Comparison of ENCODE assay signal across 13 cellular contexts in the genomic region with DNA sequence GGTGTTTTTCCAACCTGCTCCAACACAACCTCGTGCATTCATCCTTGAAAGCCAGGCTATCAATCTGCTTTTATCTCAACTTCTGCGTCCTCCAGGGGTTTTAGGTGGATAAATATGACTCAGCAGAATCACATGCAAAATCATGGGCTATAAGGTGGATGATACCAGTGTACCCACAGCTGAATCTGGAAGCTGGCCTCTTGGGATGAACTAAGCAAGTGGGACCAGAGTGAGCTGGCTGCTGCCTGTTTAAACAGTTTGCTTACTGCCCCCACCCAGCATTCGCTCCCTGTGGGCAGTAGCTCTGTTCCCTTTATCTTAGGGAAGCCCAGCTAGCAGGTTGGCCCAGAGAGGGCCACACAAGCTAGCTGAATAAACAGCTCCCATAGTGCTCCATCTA.
DNase-seq lines count a peak whose midpoint lies in the region; ATAC-seq, FAIRE-seq and TF ChIP-seq lines count a peak whose summit lies in the region.
"Had no signal": no experiment of that assay in that cellular context is flagged by ENCODE, and none has a peak within 500 bp of the region (broad histone marks: within the 10 kb centered on the region; RNA-seq: fewer than 3 reads in every experiment).

No MANE protein-coding gene starts in this region.

- TF ChIP-seq EP300 in A549 (IDR thresholded peaks at IDR 0.05) (no peak), esophagus muscularis mucosa (IDR thresholded peaks at IDR 0.05) (no peak)

- 73% methylated on average over 3 of the region's 3 CpGs for WGBS in A549 (ENCODE audit: missing lambda C conversion rate)
- 82% methylated on average over 3 of the region's 3 CpGs for WGBS in esophagus muscularis mucosa

- POLR2A ChIA-PET in A549 (lab: Yijun Ruan, JAX), result no interaction called here

- CTCF ChIA-PET in A549 (lab: Yijun Ruan, JAX), result interaction anchor here (0.9 to 14.5 kb wide), 2 partner anchors 9 to 490 kb away, joined by 3 to 160 read pairs; no protein-coding TSS in a partner anchor

- H3K4me1 ChIP-seq in A549 (peaks cover 13% of the 10 kb centered on the region), esophagus muscularis mucosa (no peaks in the 10 kb centered on the region)

- FAIRE-seq in A549 (lab: Jason Lieb, UNC) (no peak), GM12891 (lab: Jason Lieb, UNC) (no peak)
- FAIRE-seq: HTR-8/SVneo had no signal

- H3K36me3 ChIP-seq in esophagus muscularis mucosa, result peaks cover 0 to 4% (median 2%) of the 10 kb centered on the region in 4 donors

- TF ChIP-seq RAD21 in A549 (conservative IDR thresholded peaks at IDR 0.05 in 1 of 2, IDR thresholded peaks at IDR 0.05 in 1 of 2), result no peak

- H3K27ac ChIP-seq in A549, result peak overlapping the region; percentile 9 to 78; a peak in 4 of 6 replicates
- no peak overlapping the region for H3K27ac ChIP-seq in esophagus muscularis mucosa (replicated peaks in 1 of 4)
- H3K27ac ChIP-seq: SK-N-MC had no signal

- peak; percentile 23 to 40; a peak in 1 of 6 replicates for ATAC-seq in A549
- ATAC-seq: activated CD8-positive, alpha-beta memory T cell treated with anti-CD3 and anti-CD28 coated beads, Interleukin-2, amount 10 ng/mL, durations not matched to agents 7 days and 5 days; CD8-positive, alpha-beta T cell had no signal

- DNase-seq in A549 (ENCODE audit: low read depth in 1 of 2, low spot score in 1 of 2) (no peak), COLO668 (lab: John Stamatoyannopoulos, UW; ENCODE audit: unreplicated experiment) (peak; percentile 30), OCI-M1 (lab: John Stamatoyannopoulos, UW) (peak; percentile 25), esophagus muscularis mucosa (ENCODE audit: extremely low spot score) (peak; percentile 39), GM12891 (ENCODE audit: insufficient read length, low spot score) (no peak), DMS 273 (lab: John Stamatoyannopoulos, UW; ENCODE audit: unreplicated experiment) (no peak), NCI-H2196 treated with DMSO at 0.1 percent for 48 hours (lab: John Stamatoyannopoulos, UW; ENCODE audit: unreplicated experiment) (no peak)
- DNase-seq: activated CD8-positive, alpha-beta memory T cell treated with anti-CD3 and anti-CD28 coated beads, Interleukin-2, amount 10 ng/mL, durations not matched to agents 7 days and 5 days; CD8-positive, alpha-beta T cell; NCI-H1048; stimulated activated naive CD4-positive, alpha-beta T cell had no signal

- H3K4me3 ChIP-seq in A549 (no peak overlapping the region), esophagus muscularis mucosa (no peak overlapping the region)
- H3K4me3 ChIP-seq: SK-N-MC had no signal

- no peak overlapping the region for H3K4me2 ChIP-seq in A549

- no peaks in the 10 kb centered on the region for H3K27me3 ChIP-seq in esophagus muscularis mucosa

- TF ChIP-seq CTCF in A549 (IDR thresholded peaks at IDR 0.05), result no peak
- no peak for TF ChIP-seq CTCF in esophagus muscularis mucosa (IDR thresholded peaks at IDR 0.05)

- no peak for TF ChIP-seq POLR2A in A549 (IDR thresholded peaks at IDR 0.05; ENCODE audit: low read length)
- TF ChIP-seq POLR2A in esophagus muscularis mucosa (IDR thresholded peaks at IDR 0.05; ENCODE audit: low read depth), result no peak
- TF ChIP-seq POLR2A in GM12891 (IDR thresholded peaks at IDR 0.05; ENCODE audit: low read depth, low read length), result no peak

- H3K9me3 ChIP-seq in A549 (no peaks in the 10 kb centered on the region), esophagus muscularis mucosa (no peaks in the 10 kb centered on the region)

- intact Hi-C loops in esophagus muscularis mucosa (cut with DNase I), result no loop called here

TF ChIP-seq in A549, 52 proteins besides CTCF, POLR2A, EP300 and RAD21:
- no peak for TF ChIP-seq ZSCAN20 (CRISPR knock-in tag; IDR thresholded peaks at IDR 0.05)
- no peak for TF ChIP-seq HEYL (CRISPR knock-in tag; IDR thresholded peaks at IDR 0.05)
- peak; percentile 93 for TF ChIP-seq MAFK (IDR thresholded peaks at IDR 0.05; ENCODE audit: partially characterized antibody)
- no peak for TF ChIP-seq GATA3 (IDR thresholded peaks at IDR 0.05; ENCODE audit: borderline replicate concordance)
- TF ChIP-seq NFE2L2 (conservative IDR thresholded peaks at IDR 0.05; ENCODE audit: low read length), result peak; percentile 72
- TF ChIP-seq HOXA7 (CRISPR knock-in tag; IDR thresholded peaks at IDR 0.05), result no peak
- TF ChIP-seq JUNB (IDR thresholded peaks at IDR 0.05), result no peak
- no peak for TF ChIP-seq ZNF302 (CRISPR knock-in tag; IDR thresholded peaks at IDR 0.05)
- no peak for TF ChIP-seq PHF8 (IDR thresholded peaks at IDR 0.05; ENCODE audit: borderline replicate concordance, low read depth)

TF ChIP-seq in GM12891, 5 proteins besides CTCF, POLR2A, EP300 and RAD21:
- TF ChIP-seq POLR2AphosphoS5 (IDR thresholded peaks at IDR 0.05; ENCODE audit: low read depth, low read length) (no peak), SPI1 (IDR thresholded peaks at IDR 0.05; ENCODE audit: low read depth, low read length) (no peak), PAX5 (IDR thresholded peaks at IDR 0.05; ENCODE audit: insufficient read depth, low read length, severe bottlenecking) (no peak), POU2F2 (IDR thresholded peaks at IDR 0.05; ENCODE audit: low read depth, low read length) (no peak), TAF1 (IDR thresholded peaks at IDR 0.05; ENCODE audit: low read depth, low read length) (no peak)

Comparison
In these comparisons a context has a peak if more than half of its experiments do, and no peak if none do; other contexts are left out.
1. DNase-seq: peak in COLO668 (single experiment), OCI-M1 (single experiment) and esophagus muscularis mucosa (single experiment); none in A549 (0 of 2), GM12891 (single experiment), DMS 273 (single experiment) and NCI-H2196 treated with DMSO at 0.1 percent for 48 hours (single experiment).
2. H3K27ac ChIP-seq: peak in A549 (2 of 2); none in esophagus muscularis mucosa (0 of 4).